Comparison of ENCODE assay signal across 8 cellular contexts in genomic region chr9:75890541-75891276, GRCh38. TPM values are rescaled to one million over a fixed set of nuclear protein-coding genes. Genes with fewer than 3 reads are reported as not detected.
DNase-seq lines count a peak whose midpoint lies in the region; ATAC-seq and TF ChIP-seq lines count a peak whose summit lies in the region.

PCSK5 (plus strand) TSS chr9:75890673; CDS start chr9:75891182, 509 bp downstream.

- H2AFZ ChIP-seq in GM23248 = peak within 1 kb of the TSS; percentile 91

- H3K4me1 ChIP-seq in GM23248 (ENCODE audit: insufficient read depth) (peaks cover 5% of the 10 kb centered on the region), ovary (ENCODE audit: insufficient read depth) (peaks cover 6% of the 10 kb centered on the region), testis (peaks cover 29% of the 10 kb centered on the region)

- H3K9ac ChIP-seq in GM23248 = peak within 1 kb of the TSS; percentile 71

- peaks cover 5% of the 10 kb centered on the region for H3K27me3 Mint-ChIP-seq in activated naive CD8-positive, alpha-beta T cell treated with anti-CD3 and anti-CD28 coated beads, Interleukin-2, amount 50 U/mL, for 24 hours

- H3K27ac ChIP-seq in GM23248 (peak within 1 kb of the TSS; percentile 52), ovary (peak within 1 kb of the TSS; percentile 91 to 94), testis (peak within 1 kb of the TSS; percentile 89 to 92)

- ATAC-seq in activated naive CD8-positive, alpha-beta T cell treated with anti-CD3 and anti-CD28 coated beads, Interleukin-2, amount 50 U/mL, for 24 hours = peak; percentile 88
- ATAC-seq in Right ventricle myocardium inferior = peak; percentile 98

- H3K27ac Mint-ChIP-seq in activated naive CD8-positive, alpha-beta T cell treated with anti-CD3 and anti-CD28 coated beads, Interleukin-2, amount 50 U/mL, for 24 hours = peak within 1 kb of the TSS; percentile 63

- DNase-seq in Caki2 (ENCODE audit: low read depth) (peak; percentile 89), GM23248 (peak; percentile 95), LoVo (ENCODE audit: low spot score) (peak; percentile 88), SKM-1 treated with dmso at 0.1 percent for 144 hours (lab: John Stamatoyannopoulos, UW; ENCODE audit: unreplicated experiment) (peak; percentile 36), Right ventricle myocardium inferior (ENCODE audit: missing footprints) (peak; percentile 92), ovary (peak; percentile 91 to 95 (median 93)), testis (peak; percentile 97)
- peak; percentile 81 for DNase-seq in activated naive CD8-positive, alpha-beta T cell treated with anti-CD3 and anti-CD28 coated beads, Interleukin-2, amount 50 U/mL, for 24 hours

- H3F3A ChIP-seq in GM23248 (ENCODE audit: insufficient read depth) = peaks cover 15% of the 10 kb centered on the region

- H3K9me2 ChIP-seq in GM23248 (ENCODE audit: insufficient read depth) = no peaks in the 10 kb centered on the region

- peak within 1 kb of the TSS; percentile 90 for H3K4me2 ChIP-seq in GM23248 (ENCODE audit: unreplicated experiment)

- H3K36me3 Mint-ChIP-seq in activated naive CD8-positive, alpha-beta T cell treated with anti-CD3 and anti-CD28 coated beads, Interleukin-2, amount 50 U/mL, for 24 hours (ENCODE audit: low read depth) = no peaks in the 10 kb centered on the region

- H3K79me2 ChIP-seq in GM23248 (ENCODE audit: insufficient read depth) = no peaks in the 10 kb centered on the region

- TF ChIP-seq CTCF in ovary (IDR thresholded peaks at IDR 0.05) (peak in 2 of 3 donors; percentile 9 to 45), testis (IDR thresholded peaks at IDR 0.05) (peak in 1 of 3 experiments; percentile 15)

- peak within 1 kb of the TSS; percentile 84 for H3K4me3 ChIP-seq in GM23248
- peak within 1 kb of the TSS; percentile 68 for H3K4me3 ChIP-seq in ovary
- peak within 1 kb of the TSS; percentile 83 to 95 for H3K4me3 ChIP-seq in testis

- no peaks in the 10 kb centered on the region for H4K20me1 ChIP-seq in GM23248 (ENCODE audit: insufficient read depth)

- H3K36me3 ChIP-seq in GM23248 (ENCODE audit: low read depth) (no peaks in the 10 kb centered on the region), ovary (no peaks in the 10 kb centered on the region), testis (ENCODE audit: low read depth, missing control alignments) (no peaks in the 10 kb centered on the region)

- H3K4me3 Mint-ChIP-seq in activated naive CD8-positive, alpha-beta T cell treated with anti-CD3 and anti-CD28 coated beads, Interleukin-2, amount 50 U/mL, for 24 hours = peak within 1 kb of the TSS; percentile 90

- no peak for TF ChIP-seq EP300 in ovary (IDR thresholded peaks at IDR 0.05)

- 0 out of 2 replicates have a peak, but pooled peaks cover 7% of the 10 kb centered on the region for H3K27me3 ChIP-seq in GM23248 (replicated peaks; ENCODE audit: insufficient read depth)
- no peaks in the 10 kb centered on the region for H3K27me3 ChIP-seq in ovary
- no peaks in the 10 kb centered on the region for H3K27me3 ChIP-seq in testis

- peaks cover 37% of the 10 kb centered on the region for H3K4me1 Mint-ChIP-seq in activated naive CD8-positive, alpha-beta T cell treated with anti-CD3 and anti-CD28 coated beads, Interleukin-2, amount 50 U/mL, for 24 hours

- H3K9me3 ChIP-seq in GM23248 (ENCODE audit: low read depth) = no peaks in the 10 kb centered on the region
- H3K9me3 ChIP-seq in ovary = no peaks in the 10 kb centered on the region
- H3K9me3 ChIP-seq in testis = no peaks in the 10 kb centered on the region

- whole genome bisulfite sequencing in GM23248 (ENCODE audit: low coverage in 1 of 2, low lambda C conversion rate in 2 of 2, missing lambda C conversion rate in 2 of 2), 2 experiments = 1 to 2% methylated on average over 63 to 67 of the region's 79 CpGs
- 0 to 1% (median 0%) methylated on average over 36 to 79 of the region's 79 CpGs for WGBS in ovary, 3 donors
- 0 to 1% methylated on average over 24 to 76 of the region's 79 CpGs for WGBS in testis, 2 donors

- no peaks in the 10 kb centered on the region for H3K9me3 Mint-ChIP-seq in activated naive CD8-positive, alpha-beta T cell treated with anti-CD3 and anti-CD28 coated beads, Interleukin-2, amount 50 U/mL, for 24 hours

- TF ChIP-seq POLR2A in ovary (IDR thresholded peaks at IDR 0.05) (peak; percentile 93), testis (IDR thresholded peaks at IDR 0.05) (peak; percentile 46)

- intact Hi-C loops in Right ventricle myocardium inferior (cut with DNase I) = loop anchor here (10.0 kb wide), 2 partner anchors 274 to 404 kb away; no protein-coding TSS in a partner anchor
- intact Hi-C loops in ovary (cut with DNase I) = loop anchor here in 2 of 4 donors (10.0 kb wide), 5 partner anchors 164 to 414 kb away; no protein-coding TSS in a partner anchor
- intact Hi-C loops in testis (cut with DNase I; ENCODE audit: low total_unique reads) = no loop called here

- in situ Hi-C loops in Caki2 (cut with HindIII; ENCODE audit: low pct_unique_long_range_greater_than_20kb, low sequenced_read_pairs) (no loop called here), GM23248 (cut with MboI) (no loop called here)

RNA-seq across cellular contexts. Expression of gene PCSK5, which starts in this region (rescaled TPM):
- 104 and 109 TPM in 2 replicates for total RNA-seq in Caki2 (2014; rRNA removed; shearing (Covaris generic); ENCODE audit: low replicate concordance)
- 3.9 and 4.3 TPM in 2 replicates for total RNA-seq in GM23248 (2014; rRNA removed; shearing (Covaris generic))
- polyA plus RNA-seq in GM23248 (2016; fragmentation: Nextera tagmentation; extraction: Ambion mirVana) = 1.9 and 2.3 TPM in 2 replicates
- 4.5 TPM for total RNA-seq in Right ventricle myocardium inferior
- 10 to 100 TPM; 18.7 to 41.8 (median 31.6) TPM for total RNA-seq in ovary
- polyA plus RNA-seq in ovary = 10 to 100 TPM; 12.7 to 12.9 TPM
- 10 to 100 TPM; 27.5 to 50.6 TPM for total RNA-seq in testis
- 9.4 TPM for polyA plus RNA-seq in testis (ENCODE audit: insufficient read depth, low read depth, low replicate concordance)

Comparison
In these comparisons a context has a peak if more than half of its experiments do, and no peak if none do; other contexts are left out.
1. Peak in every context shown above with its lines: DNase-seq, ATAC-seq, H3K4me3 ChIP-seq and H3K27ac ChIP-seq.
2. DNase-seq: peak in every context shown above with its lines; median percentile 97 in testis; 95 in GM23248; 93 in ovary; 92 in Right ventricle myocardium inferior; 89 in Caki2; 88 in LoVo; 81 in activated naive CD8-positive, alpha-beta T cell treated with anti-CD3 and anti-CD28 coated beads, Interleukin-2, amount 50 U/mL, for 24 hours; 36 in SKM-1 treated with dmso at 0.1 percent for 144 hours.